1 cellular context compared by ENCODE assay signal in the genomic region with DNA sequence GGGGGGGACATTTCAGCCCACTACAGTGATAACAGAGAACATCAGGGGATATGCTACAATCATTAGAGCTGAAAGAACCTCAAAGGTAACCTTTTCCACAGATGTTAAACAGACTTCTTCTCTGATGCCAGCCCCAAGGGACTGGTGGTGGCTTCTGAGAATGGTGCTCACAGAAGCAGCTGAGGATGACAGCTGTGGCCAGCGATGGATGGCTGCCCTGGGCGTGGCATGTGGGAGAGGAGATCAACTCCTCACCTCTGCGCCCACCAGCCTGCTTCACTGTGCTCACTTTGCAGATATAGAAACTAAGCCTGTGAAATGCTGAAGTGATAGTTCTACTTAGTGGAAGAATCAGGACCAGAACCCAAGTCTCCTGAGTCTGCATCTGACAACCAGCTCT.
TF ChIP-seq lines count a peak whose summit lies in the region.

No MANE protein-coding gene starts in this region.

TF ChIP-seq in GM12878, 131 proteins besides CTCF, POLR2A, EP300 and RAD21 (continued from another document and continues in another):
- TF ChIP-seq, protein P1, sequence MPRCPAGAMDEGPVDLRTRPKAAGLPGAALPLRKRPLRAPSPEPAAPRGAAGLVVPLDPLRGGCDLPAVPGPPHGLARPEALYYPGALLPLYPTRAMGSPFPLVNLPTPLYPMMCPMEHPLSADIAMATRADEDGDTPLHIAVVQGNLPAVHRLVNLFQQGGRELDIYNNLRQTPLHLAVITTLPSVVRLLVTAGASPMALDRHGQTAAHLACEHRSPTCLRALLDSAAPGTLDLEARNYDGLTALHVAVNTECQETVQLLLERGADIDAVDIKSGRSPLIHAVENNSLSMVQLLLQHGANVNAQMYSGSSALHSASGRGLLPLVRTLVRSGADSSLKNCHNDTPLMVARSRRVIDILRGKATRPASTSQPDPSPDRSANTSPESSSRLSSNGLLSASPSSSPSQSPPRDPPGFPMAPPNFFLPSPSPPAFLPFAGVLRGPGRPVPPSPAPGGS (IDR thresholded peaks at IDR 0.05; ENCODE audit: borderline replicate concordance, insufficient read depth, low read depth, low read length, poor library complexity, severe bottlenecking), result peak; percentile 26
- peak; percentile 97 for TF ChIP-seq TCF12 (IDR thresholded peaks at IDR 0.05; ENCODE audit: low read depth, low read length)
- TF ChIP-seq CHD4 (IDR thresholded peaks at IDR 0.05), result no peak
- no peak for TF ChIP-seq CHD2 (IDR thresholded peaks at IDR 0.05; ENCODE audit: borderline replicate concordance, low read depth, low read length)
- TF ChIP-seq, protein P2, sequence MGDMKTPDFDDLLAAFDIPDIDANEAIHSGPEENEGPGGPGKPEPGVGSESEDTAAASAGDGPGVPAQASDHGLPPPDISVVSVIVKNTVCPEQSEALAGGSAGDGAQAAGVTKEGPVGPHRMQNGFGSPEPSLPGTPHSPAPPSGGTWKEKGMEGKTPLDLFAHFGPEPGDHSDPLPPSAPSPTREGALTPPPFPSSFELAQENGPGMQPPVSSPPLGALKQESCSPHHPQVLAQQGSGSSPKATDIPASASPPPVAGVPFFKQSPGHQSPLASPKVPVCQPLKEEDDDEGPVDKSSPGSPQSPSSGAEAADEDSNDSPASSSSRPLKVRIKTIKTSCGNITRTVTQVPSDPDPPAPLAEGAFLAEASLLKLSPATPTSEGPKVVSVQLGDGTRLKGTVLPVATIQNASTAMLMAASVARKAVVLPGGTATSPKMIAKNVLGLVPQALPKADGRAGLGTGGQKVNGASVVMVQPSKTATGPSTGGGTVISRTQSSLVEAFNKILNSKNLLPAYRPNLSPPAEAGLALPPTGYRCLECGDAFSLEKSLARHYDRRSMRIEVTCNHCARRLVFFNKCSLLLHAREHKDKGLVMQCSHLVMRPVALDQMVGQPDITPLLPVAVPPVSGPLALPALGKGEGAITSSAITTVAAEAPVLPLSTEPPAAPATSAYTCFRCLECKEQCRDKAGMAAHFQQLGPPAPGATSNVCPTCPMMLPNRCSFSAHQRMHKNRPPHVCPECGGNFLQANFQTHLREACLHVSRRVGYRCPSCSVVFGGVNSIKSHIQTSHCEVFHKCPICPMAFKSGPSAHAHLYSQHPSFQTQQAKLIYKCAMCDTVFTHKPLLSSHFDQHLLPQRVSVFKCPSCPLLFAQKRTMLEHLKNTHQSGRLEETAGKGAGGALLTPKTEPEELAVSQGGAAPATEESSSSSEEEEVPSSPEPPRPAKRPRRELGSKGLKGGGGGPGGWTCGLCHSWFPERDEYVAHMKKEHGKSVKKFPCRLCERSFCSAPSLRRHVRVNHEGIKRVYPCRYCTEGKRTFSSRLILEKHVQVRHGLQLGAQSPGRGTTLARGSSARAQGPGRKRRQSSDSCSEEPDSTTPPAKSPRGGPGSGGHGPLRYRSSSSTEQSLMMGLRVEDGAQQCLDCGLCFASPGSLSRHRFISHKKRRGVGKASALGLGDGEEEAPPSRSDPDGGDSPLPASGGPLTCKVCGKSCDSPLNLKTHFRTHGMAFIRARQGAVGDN (IDR thresholded peaks at IDR 0.05), result 0 out of 2 replicates have a peak, but pooled peaks have one; percentile 30
- TF ChIP-seq ESRRA (IDR thresholded peaks at IDR 0.05; ENCODE audit: low read length), result no peak
- TF ChIP-seq, protein P3, sequence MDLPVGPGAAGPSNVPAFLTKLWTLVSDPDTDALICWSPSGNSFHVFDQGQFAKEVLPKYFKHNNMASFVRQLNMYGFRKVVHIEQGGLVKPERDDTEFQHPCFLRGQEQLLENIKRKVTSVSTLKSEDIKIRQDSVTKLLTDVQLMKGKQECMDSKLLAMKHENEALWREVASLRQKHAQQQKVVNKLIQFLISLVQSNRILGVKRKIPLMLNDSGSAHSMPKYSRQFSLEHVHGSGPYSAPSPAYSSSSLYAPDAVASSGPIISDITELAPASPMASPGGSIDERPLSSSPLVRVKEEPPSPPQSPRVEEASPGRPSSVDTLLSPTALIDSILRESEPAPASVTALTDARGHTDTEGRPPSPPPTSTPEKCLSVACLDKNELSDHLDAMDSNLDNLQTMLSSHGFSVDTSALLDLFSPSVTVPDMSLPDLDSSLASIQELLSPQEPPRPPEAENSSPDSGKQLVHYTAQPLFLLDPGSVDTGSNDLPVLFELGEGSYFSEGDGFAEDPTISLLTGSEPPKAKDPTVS (IDR thresholded peaks at IDR 0.05; ENCODE audit: low read depth, low read length), result no peak
- no peak for TF ChIP-seq SMARCA5 (IDR thresholded peaks at IDR 0.05)
- TF ChIP-seq, protein P4, sequence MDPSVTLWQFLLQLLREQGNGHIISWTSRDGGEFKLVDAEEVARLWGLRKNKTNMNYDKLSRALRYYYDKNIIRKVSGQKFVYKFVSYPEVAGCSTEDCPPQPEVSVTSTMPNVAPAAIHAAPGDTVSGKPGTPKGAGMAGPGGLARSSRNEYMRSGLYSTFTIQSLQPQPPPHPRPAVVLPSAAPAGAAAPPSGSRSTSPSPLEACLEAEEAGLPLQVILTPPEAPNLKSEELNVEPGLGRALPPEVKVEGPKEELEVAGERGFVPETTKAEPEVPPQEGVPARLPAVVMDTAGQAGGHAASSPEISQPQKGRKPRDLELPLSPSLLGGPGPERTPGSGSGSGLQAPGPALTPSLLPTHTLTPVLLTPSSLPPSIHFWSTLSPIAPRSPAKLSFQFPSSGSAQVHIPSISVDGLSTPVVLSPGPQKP (IDR thresholded peaks at IDR 0.05; ENCODE audit: low read depth, low read length), result no peak
- TF ChIP-seq BACH1 (IDR thresholded peaks at IDR 0.05; ENCODE audit: borderline replicate concordance), result no peak
- no peak for TF ChIP-seq ZNF207 (IDR thresholded peaks at IDR 0.05; ENCODE audit: borderline replicate concordance)
- no peak; the same call in 1 of the 2 replicates for TF ChIP-seq TBL1XR1 (IDR thresholded peaks at IDR 0.05; ENCODE audit: low read depth, low read length)
- no peak for TF ChIP-seq PAX8 (IDR thresholded peaks at IDR 0.05)
- TF ChIP-seq CBX3 (IDR thresholded peaks at IDR 0.05; ENCODE audit: borderline replicate concordance, low read depth), result no peak
- no peak for TF ChIP-seq NFYA (IDR thresholded peaks at IDR 0.05; ENCODE audit: borderline replicate concordance, low read depth, low read length)
- TF ChIP-seq, protein P5, sequence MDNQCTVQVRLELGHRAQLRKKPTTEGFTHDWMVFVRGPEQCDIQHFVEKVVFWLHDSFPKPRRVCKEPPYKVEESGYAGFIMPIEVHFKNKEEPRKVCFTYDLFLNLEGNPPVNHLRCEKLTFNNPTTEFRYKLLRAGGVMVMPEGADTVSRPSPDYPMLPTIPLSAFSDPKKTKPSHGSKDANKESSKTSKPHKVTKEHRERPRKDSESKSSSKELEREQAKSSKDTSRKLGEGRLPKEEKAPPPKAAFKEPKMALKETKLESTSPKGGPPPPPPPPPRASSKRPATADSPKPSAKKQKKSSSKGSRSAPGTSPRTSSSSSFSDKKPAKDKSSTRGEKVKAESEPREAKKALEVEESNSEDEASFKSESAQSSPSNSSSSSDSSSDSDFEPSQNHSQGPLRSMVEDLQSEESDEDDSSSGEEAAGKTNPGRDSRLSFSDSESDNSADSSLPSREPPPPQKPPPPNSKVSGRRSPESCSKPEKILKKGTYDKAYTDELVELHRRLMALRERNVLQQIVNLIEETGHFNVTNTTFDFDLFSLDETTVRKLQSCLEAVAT (IDR thresholded peaks at IDR 0.05), result peak; percentile 58; the same call in 1 of the 2 replicates
- TF ChIP-seq, protein P6, sequence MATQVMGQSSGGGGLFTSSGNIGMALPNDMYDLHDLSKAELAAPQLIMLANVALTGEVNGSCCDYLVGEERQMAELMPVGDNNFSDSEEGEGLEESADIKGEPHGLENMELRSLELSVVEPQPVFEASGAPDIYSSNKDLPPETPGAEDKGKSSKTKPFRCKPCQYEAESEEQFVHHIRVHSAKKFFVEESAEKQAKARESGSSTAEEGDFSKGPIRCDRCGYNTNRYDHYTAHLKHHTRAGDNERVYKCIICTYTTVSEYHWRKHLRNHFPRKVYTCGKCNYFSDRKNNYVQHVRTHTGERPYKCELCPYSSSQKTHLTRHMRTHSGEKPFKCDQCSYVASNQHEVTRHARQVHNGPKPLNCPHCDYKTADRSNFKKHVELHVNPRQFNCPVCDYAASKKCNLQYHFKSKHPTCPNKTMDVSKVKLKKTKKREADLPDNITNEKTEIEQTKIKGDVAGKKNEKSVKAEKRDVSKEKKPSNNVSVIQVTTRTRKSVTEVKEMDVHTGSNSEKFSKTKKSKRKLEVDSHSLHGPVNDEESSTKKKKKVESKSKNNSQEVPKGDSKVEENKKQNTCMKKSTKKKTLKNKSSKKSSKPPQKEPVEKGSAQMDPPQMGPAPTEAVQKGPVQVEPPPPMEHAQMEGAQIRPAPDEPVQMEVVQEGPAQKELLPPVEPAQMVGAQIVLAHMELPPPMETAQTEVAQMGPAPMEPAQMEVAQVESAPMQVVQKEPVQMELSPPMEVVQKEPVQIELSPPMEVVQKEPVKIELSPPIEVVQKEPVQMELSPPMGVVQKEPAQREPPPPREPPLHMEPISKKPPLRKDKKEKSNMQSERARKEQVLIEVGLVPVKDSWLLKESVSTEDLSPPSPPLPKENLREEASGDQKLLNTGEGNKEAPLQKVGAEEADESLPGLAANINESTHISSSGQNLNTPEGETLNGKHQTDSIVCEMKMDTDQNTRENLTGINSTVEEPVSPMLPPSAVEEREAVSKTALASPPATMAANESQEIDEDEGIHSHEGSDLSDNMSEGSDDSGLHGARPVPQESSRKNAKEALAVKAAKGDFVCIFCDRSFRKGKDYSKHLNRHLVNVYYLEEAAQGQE (IDR thresholded peaks at IDR 0.05; ENCODE audit: low read depth, low read length), result no peak
- TF ChIP-seq SREBF2 (IDR thresholded peaks at IDR 0.05; ENCODE audit: low read length), result no peak
- peak; percentile 60 for TF ChIP-seq DPF2 (IDR thresholded peaks at IDR 0.05)
- no peak for TF ChIP-seq LARP7 (IDR thresholded peaks at IDR 0.05)
- no peak for TF ChIP-seq HDAC6 (IDR thresholded peaks at IDR 0.05; ENCODE audit: unreplicated experiment)
- no peak for TF ChIP-seq STAT3 (IDR thresholded peaks at IDR 0.05; ENCODE audit: low read depth, low read length)
- TF ChIP-seq CREB1 (IDR thresholded peaks at IDR 0.05; ENCODE audit: low read depth), result no peak
- no peak for TF ChIP-seq RBBP5 (conservative IDR thresholded peaks at IDR 0.05)
- TF ChIP-seq, protein P7, sequence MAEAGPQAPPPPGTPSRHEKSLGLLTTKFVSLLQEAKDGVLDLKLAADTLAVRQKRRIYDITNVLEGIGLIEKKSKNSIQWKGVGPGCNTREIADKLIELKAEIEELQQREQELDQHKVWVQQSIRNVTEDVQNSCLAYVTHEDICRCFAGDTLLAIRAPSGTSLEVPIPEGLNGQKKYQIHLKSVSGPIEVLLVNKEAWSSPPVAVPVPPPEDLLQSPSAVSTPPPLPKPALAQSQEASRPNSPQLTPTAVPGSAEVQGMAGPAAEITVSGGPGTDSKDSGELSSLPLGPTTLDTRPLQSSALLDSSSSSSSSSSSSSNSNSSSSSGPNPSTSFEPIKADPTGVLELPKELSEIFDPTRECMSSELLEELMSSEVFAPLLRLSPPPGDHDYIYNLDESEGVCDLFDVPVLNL (IDR thresholded peaks at IDR 0.05; ENCODE audit: low read depth, low read length), result no peak
- TF ChIP-seq, protein P8, sequence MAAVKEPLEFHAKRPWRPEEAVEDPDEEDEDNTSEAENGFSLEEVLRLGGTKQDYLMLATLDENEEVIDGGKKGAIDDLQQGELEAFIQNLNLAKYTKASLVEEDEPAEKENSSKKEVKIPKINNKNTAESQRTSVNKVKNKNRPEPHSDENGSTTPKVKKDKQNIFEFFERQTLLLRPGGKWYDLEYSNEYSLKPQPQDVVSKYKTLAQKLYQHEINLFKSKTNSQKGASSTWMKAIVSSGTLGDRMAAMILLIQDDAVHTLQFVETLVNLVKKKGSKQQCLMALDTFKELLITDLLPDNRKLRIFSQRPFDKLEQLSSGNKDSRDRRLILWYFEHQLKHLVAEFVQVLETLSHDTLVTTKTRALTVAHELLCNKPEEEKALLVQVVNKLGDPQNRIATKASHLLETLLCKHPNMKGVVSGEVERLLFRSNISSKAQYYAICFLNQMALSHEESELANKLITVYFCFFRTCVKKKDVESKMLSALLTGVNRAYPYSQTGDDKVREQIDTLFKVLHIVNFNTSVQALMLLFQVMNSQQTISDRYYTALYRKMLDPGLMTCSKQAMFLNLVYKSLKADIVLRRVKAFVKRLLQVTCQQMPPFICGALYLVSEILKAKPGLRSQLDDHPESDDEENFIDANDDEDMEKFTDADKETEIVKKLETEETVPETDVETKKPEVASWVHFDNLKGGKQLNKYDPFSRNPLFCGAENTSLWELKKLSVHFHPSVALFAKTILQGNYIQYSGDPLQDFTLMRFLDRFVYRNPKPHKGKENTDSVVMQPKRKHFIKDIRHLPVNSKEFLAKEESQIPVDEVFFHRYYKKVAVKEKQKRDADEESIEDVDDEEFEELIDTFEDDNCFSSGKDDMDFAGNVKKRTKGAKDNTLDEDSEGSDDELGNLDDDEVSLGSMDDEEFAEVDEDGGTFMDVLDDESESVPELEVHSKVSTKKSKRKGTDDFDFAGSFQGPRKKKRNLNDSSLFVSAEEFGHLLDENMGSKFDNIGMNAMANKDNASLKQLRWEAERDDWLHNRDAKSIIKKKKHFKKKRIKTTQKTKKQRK (IDR thresholded peaks at IDR 0.05; ENCODE audit: low read depth, low read length), result no peak
- TF ChIP-seq, protein P9, sequence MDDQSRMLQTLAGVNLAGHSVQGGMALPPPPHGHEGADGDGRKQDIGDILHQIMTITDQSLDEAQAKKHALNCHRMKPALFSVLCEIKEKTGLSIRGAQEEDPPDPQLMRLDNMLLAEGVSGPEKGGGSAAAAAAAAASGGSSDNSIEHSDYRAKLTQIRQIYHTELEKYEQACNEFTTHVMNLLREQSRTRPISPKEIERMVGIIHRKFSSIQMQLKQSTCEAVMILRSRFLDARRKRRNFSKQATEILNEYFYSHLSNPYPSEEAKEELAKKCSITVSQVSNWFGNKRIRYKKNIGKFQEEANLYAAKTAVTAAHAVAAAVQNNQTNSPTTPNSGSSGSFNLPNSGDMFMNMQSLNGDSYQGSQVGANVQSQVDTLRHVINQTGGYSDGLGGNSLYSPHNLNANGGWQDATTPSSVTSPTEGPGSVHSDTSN (IDR thresholded peaks at IDR 0.05; ENCODE audit: insufficient replicate concordance, low read depth, low read length), result peak; percentile 76
- TF ChIP-seq HCFC1 (IDR thresholded peaks at IDR 0.05; ENCODE audit: low read length), result no peak
- no peak for TF ChIP-seq FOXK2 (IDR thresholded peaks at IDR 0.05)
- TF ChIP-seq, protein P10, sequence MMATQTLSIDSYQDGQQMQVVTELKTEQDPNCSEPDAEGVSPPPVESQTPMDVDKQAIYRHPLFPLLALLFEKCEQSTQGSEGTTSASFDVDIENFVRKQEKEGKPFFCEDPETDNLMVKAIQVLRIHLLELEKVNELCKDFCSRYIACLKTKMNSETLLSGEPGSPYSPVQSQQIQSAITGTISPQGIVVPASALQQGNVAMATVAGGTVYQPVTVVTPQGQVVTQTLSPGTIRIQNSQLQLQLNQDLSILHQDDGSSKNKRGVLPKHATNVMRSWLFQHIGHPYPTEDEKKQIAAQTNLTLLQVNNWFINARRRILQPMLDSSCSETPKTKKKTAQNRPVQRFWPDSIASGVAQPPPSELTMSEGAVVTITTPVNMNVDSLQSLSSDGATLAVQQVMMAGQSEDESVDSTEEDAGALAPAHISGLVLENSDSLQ (IDR thresholded peaks at IDR 0.05), result peak; percentile 63; the same call in 1 of the 2 replicates
- TF ChIP-seq RUNX3 (IDR thresholded peaks at IDR 0.05; ENCODE audit: low read length), result peak; percentile 76
- no peak for TF ChIP-seq SUZ12 (IDR thresholded peaks at IDR 0.05; ENCODE audit: unreplicated experiment)
- no peak for TF ChIP-seq POLR2AphosphoS5 (IDR thresholded peaks at IDR 0.05; ENCODE audit: low read length)
- TF ChIP-seq, protein P11, sequence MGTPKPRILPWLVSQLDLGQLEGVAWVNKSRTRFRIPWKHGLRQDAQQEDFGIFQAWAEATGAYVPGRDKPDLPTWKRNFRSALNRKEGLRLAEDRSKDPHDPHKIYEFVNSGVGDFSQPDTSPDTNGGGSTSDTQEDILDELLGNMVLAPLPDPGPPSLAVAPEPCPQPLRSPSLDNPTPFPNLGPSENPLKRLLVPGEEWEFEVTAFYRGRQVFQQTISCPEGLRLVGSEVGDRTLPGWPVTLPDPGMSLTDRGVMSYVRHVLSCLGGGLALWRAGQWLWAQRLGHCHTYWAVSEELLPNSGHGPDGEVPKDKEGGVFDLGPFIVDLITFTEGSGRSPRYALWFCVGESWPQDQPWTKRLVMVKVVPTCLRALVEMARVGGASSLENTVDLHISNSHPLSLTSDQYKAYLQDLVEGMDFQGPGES (IDR thresholded peaks at IDR 0.05), result no peak
